8 cellular contexts compared by ENCODE assay signal in genomic region chr13:32639502-32640105, GRCh38. TPM values are rescaled to one million over a fixed set of nuclear protein-coding genes. Genes with fewer than 3 reads are reported as not detected.
DNase-seq lines count a peak whose midpoint lies in the region; ATAC-seq and TF ChIP-seq lines count a peak whose summit lies in the region.

No MANE protein-coding gene starts in this region.

- TF ChIP-seq CTCF in WERI-Rb-1 (IDR thresholded peaks at IDR 0.05; ENCODE audit: low read depth, low read length) (peak; percentile 65), lung (IDR thresholded peaks at IDR 0.05; ENCODE audit: control extremely low read depth, extremely low read depth) (peak; percentile 67)

- WGBS in lung, 2 donors: 29 to 31% methylated on average over 4 of the region's 4 CpGs

- DNase-seq in D341Med (ENCODE audit: low spot score): peak; percentile 58
- DNase-seq in NCI-H1105 treated with DMSO at 0.1 percent for 48 hours (lab: John Stamatoyannopoulos, UW): peak; percentile 8
- peak; percentile 39 for DNase-seq in WERI-Rb-1
- DNase-seq in dermis microvascular lymphatic vessel endothelial cell (ENCODE audit: low read depth in 2 of 2): peak; percentile 34 to 73
- no peak for DNase-seq in lung (ENCODE audit: low spot score)
- DNase-seq in stimulated activated naive CD4-positive, alpha-beta T cell (lab: John Stamatoyannopoulos, UW): peak in 5 of 6 experiments; percentile 11 to 43 (median 36)

- H3K36me3 ChIP-seq in WERI-Rb-1: no peaks in the 10 kb centered on the region
- no peaks in the 10 kb centered on the region for H3K36me3 ChIP-seq in lung (ENCODE audit: control insufficient read depth in 2 of 2, insufficient read depth in 2 of 2, low read length in 2 of 2)

- H3K27me3 ChIP-seq in WERI-Rb-1 (ENCODE audit: insufficient read depth, low read depth, severe bottlenecking) (no peaks in the 10 kb centered on the region), lung (ENCODE audit: control insufficient read depth, insufficient read depth) (no peaks in the 10 kb centered on the region)

- H3K9me3 ChIP-seq in WERI-Rb-1 (ENCODE audit: severe bottlenecking) (no peaks in the 10 kb centered on the region), lung (ENCODE audit: control insufficient read depth in 2 of 2, insufficient read depth in 1 of 2, low read length in 1 of 2) (no peaks in the 10 kb centered on the region)

- H3K4me1 ChIP-seq in lung (ENCODE audit: control insufficient read depth in 2 of 2, insufficient read depth in 2 of 2, low read length in 2 of 2): peaks cover 0 to 8% of the 10 kb centered on the region in 2 donors

- no peak overlapping the region for H3K4me3 ChIP-seq in WERI-Rb-1 (ENCODE audit: low read depth, low read length)
- no peak overlapping the region for H3K4me3 ChIP-seq in lung

- H3K27ac ChIP-seq in WERI-Rb-1 (no peak overlapping the region), lung (ENCODE audit: low read depth in 1 of 2, low read length in 1 of 2) (no peak overlapping the region)

- peak; percentile 57 for ATAC-seq in GM21367 (IDR thresholded peaks at IDR 0.05; ENCODE audit: unreplicated experiment)
- peak; percentile 81 for ATAC-seq in lung (ENCODE audit: insufficient read depth, low FRiP score)
- ATAC-seq in HG03175 (IDR thresholded peaks at IDR 0.05; ENCODE audit: unreplicated experiment): no peak

RNA-seq across cellular contexts. Expression of gene PDS5B, which starts 53.4 kb away (rescaled TPM):
- total RNA-seq in dermis microvascular lymphatic vessel endothelial cell (17.1 and 20.4 TPM in 2 replicates), lung (100 to 1,000 TPM in 1 of 2 donors, 10 to 100 TPM in 1; 31.0 to 111 TPM)
- polyA plus RNA-seq in lung: 1 to 10 TPM; 5.3 to 7.7 TPM
